ENCODE assay signal across 9 cellular contexts in genomic region chr21:37758997-37759396, GRCh38.
A peak's percentile ranks its signal among the peaks of the same experiment; 100 is the strongest.
DNase-seq lines count a peak whose midpoint lies in the region; ATAC-seq and TF ChIP-seq lines count a peak whose summit lies in the region.
"Had no signal": no experiment of that assay in that cellular context is flagged by ENCODE, and none has a peak within 500 bp of the region (broad histone marks: within the 10 kb centered on the region; RNA-seq: fewer than 3 reads in every experiment).

No MANE protein-coding gene starts in this region.

- H3K27me3 ChIP-seq in A673 (replicated peaks; ENCODE audit: insufficient read depth, low read depth, low read length, poor library complexity) (peaks cover 30% of the 10 kb centered on the region), neural cell (ENCODE audit: insufficient read depth, low read depth, low read length) (no peaks in the 10 kb centered on the region)
- H3K27me3 ChIP-seq: heart left ventricle had no signal

- no peak overlapping the region for H3K27ac ChIP-seq in A673 (ENCODE audit: low read depth, low read length, poor library complexity, severe bottlenecking)
- no peak overlapping the region for H3K27ac ChIP-seq in neural cell (ENCODE audit: low read length)
- H3K27ac ChIP-seq: heart left ventricle had no signal

- no peaks in the 10 kb centered on the region for H3F3A ChIP-seq in neural cell (ENCODE audit: insufficient read depth, low read length, poor library complexity, severe bottlenecking)

- H3K36me3 Mint-ChIP-seq in brain = no peaks in the 10 kb centered on the region

- no peak overlapping the region for H2AFZ ChIP-seq in neural cell (ENCODE audit: low read depth, low read length)

- intact Hi-C loops in A673 (cut with micrococcal nuclease; ENCODE audit: unreplicated experiment) = no loop called here

- POLR2A ChIA-PET in A673 (lab: Charles Lee; ENCODE audit: low non-redundant PET) = no interaction called here

- no peaks in the 10 kb centered on the region for H3K4me1 ChIP-seq in A673 (ENCODE audit: insufficient read depth, low read length, poor library complexity, severe bottlenecking)

- no peak for TF ChIP-seq EP300 in neural cell (conservative IDR thresholded peaks at IDR 0.05; ENCODE audit: poor library complexity, severe bottlenecking)

- TF ChIP-seq RAD21 in neural cell (conservative IDR thresholded peaks at IDR 0.05) = peak; percentile 60

- TF ChIP-seq CTCF in A673 (conservative IDR thresholded peaks at IDR 0.05; ENCODE audit: low read depth, low read length) = peak; percentile 35; the same call in 1 of the 2 replicates
- peak; percentile 55 for TF ChIP-seq CTCF in GM12873 (IDR thresholded peaks at IDR 0.05; ENCODE audit: insufficient read depth, low read depth, low read length, missing control alignments)
- peak; percentile 57 to 73 for TF ChIP-seq CTCF in brain (conservative IDR thresholded peaks at IDR 0.05)
- TF ChIP-seq CTCF in neural cell (IDR thresholded peaks at IDR 0.05; ENCODE audit: poor library complexity, severe bottlenecking) = peak; percentile 8

- no peak overlapping the region for H3K9ac ChIP-seq in neural cell (ENCODE audit: low read length)

- H4K20me1 ChIP-seq in neural cell (ENCODE audit: insufficient read depth) = no peaks in the 10 kb centered on the region

- H3K9me3 ChIP-seq in A673 (ENCODE audit: low read depth, low read length, poor library complexity, severe bottlenecking) (no peaks in the 10 kb centered on the region), neural cell (ENCODE audit: low read length) (no peaks in the 10 kb centered on the region)
- H3K9me3 ChIP-seq: heart left ventricle had no signal

- no peak overlapping the region for H3K4me3 ChIP-seq in A673 (ENCODE audit: low read depth, low read length, poor library complexity, severe bottlenecking)
- no peak overlapping the region for H3K4me3 ChIP-seq in neural cell (ENCODE audit: low read length)
- H3K4me3 ChIP-seq: heart left ventricle had no signal

- no peaks in the 10 kb centered on the region for H3K79me2 ChIP-seq in neural cell (replicated peaks; ENCODE audit: insufficient read depth, low read length)

- H3K4me2 ChIP-seq in neural cell (ENCODE audit: low read length) = no peak overlapping the region

- no peaks in the 10 kb centered on the region for H3K9me2 ChIP-seq in neural cell (ENCODE audit: insufficient read depth, low read length)

- CTCF ChIA-PET in A673 (lab: Charles Lee) = interaction anchor here (0.6 to 1.0 kb wide), 2 partner anchors 36 to 368 kb away, joined by 3 read pairs; no protein-coding TSS in a partner anchor

- ATAC-seq in HG02973 (IDR thresholded peaks at IDR 0.05; ENCODE audit: unreplicated experiment) = no peak

- no peak for DNase-seq in A673 (ENCODE audit: low spot score)
- peak; percentile 44 for DNase-seq in NCI-H510A treated with DMSO at 0.1 percent for 48 hours (lab: John Stamatoyannopoulos, UW)
- DNase-seq in NCI-H1048 (lab: John Stamatoyannopoulos, UW) = no peak
- DNase-seq in activated effector memory CD4-positive, alpha-beta T cell treated with anti-CD3 and anti-CD28 coated beads, Interleukin-2, amount 50 U/mL, for 16 hours = no peak

- H3K27ac Mint-ChIP-seq in brain = peak overlapping the region in 1 of 5 experiments; percentile 28

- H3K36me3 ChIP-seq in A673 (ENCODE audit: insufficient read depth, low read length, poor library complexity, severe bottlenecking) (no peaks in the 10 kb centered on the region), neural cell (ENCODE audit: insufficient read depth, low read length) (no peaks in the 10 kb centered on the region)
- H3K36me3 ChIP-seq: heart left ventricle had no signal

- BruUV-seq in A673 (replicated peaks; lab: Mats Ljungman, UMichigan) = no TSS peak

- peaks cover 0 to 6% (median 0%) of the 10 kb centered on the region in 5 experiments for H3K9me3 Mint-ChIP-seq in brain

- peaks cover 3% of the 10 kb centered on the region for H3K27me3 Mint-ChIP-seq in brain

- peaks cover 4% of the 10 kb centered on the region for H3K4me1 Mint-ChIP-seq in brain

- H3K4me3 Mint-ChIP-seq in brain = no peak overlapping the region

TF ChIP-seq in neural cell, 6 proteins besides CTCF, POLR2A, EP300 and RAD21:
- TF ChIP-seq MXI1 (conservative IDR thresholded peaks at IDR 0.05; ENCODE audit: poor library complexity, severe bottlenecking) = no peak
- TF ChIP-seq SMC3 (conservative IDR thresholded peaks at IDR 0.05; ENCODE audit: poor library complexity) = peak; percentile 66
- TF ChIP-seq, protein P1, sequence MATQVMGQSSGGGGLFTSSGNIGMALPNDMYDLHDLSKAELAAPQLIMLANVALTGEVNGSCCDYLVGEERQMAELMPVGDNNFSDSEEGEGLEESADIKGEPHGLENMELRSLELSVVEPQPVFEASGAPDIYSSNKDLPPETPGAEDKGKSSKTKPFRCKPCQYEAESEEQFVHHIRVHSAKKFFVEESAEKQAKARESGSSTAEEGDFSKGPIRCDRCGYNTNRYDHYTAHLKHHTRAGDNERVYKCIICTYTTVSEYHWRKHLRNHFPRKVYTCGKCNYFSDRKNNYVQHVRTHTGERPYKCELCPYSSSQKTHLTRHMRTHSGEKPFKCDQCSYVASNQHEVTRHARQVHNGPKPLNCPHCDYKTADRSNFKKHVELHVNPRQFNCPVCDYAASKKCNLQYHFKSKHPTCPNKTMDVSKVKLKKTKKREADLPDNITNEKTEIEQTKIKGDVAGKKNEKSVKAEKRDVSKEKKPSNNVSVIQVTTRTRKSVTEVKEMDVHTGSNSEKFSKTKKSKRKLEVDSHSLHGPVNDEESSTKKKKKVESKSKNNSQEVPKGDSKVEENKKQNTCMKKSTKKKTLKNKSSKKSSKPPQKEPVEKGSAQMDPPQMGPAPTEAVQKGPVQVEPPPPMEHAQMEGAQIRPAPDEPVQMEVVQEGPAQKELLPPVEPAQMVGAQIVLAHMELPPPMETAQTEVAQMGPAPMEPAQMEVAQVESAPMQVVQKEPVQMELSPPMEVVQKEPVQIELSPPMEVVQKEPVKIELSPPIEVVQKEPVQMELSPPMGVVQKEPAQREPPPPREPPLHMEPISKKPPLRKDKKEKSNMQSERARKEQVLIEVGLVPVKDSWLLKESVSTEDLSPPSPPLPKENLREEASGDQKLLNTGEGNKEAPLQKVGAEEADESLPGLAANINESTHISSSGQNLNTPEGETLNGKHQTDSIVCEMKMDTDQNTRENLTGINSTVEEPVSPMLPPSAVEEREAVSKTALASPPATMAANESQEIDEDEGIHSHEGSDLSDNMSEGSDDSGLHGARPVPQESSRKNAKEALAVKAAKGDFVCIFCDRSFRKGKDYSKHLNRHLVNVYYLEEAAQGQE (IDR thresholded peaks at IDR 0.05; ENCODE audit: borderline replicate concordance) = no peak
- no peak for TF ChIP-seq TAF1 (IDR thresholded peaks at IDR 0.05; ENCODE audit: low read depth)
- TF ChIP-seq POLR2AphosphoS5 (IDR thresholded peaks at IDR 0.05) = no peak
- no peak for TF ChIP-seq EZH2 (IDR thresholded peaks at IDR 0.05; ENCODE audit: borderline replicate concordance, insufficient read depth, low read length, poor library complexity, severe bottlenecking)

Comparison
In these comparisons a context has a peak if more than half of its experiments do, and no peak if none do; other contexts are left out.
1. CTCF ChIP-seq: peak in every context shown above with its lines; median percentile 65 in brain; 55 in GM12873; 35 in A673; 8 in neural cell.